Comparison of ENCODE assay signal across 9 cellular contexts in genomic region chr1:203127672-203128611, GRCh38. TPM values are rescaled to one million over a fixed set of nuclear protein-coding genes. Genes with fewer than 3 reads are reported as not detected.
DNase-seq lines count a peak whose midpoint lies in the region; ATAC-seq and TF ChIP-seq lines count a peak whose summit lies in the region.
"Had no signal": no experiment of that assay in that cellular context is flagged by ENCODE, and none has a peak within 500 bp of the region (broad histone marks: within the 10 kb centered on the region; RNA-seq: fewer than 3 reads in every experiment).

Gene ADORA1 (plus strand): TSS chr1:203127726. CDS start chr1:203128842, 1,116 bp downstream.

- no peak within 1 kb of the TSS; the same call in 1 of the 2 replicates for H4K91ac ChIP-seq in IMR-90 (ENCODE audit: insufficient read depth, low read depth, low read length)

- H3K4me1 Mint-ChIP-seq in CD4-positive, alpha-beta memory T cell = peaks cover 7 to 13% (median 9%) of the 10 kb centered on the region in 4 donors
- peaks cover 16% of the 10 kb centered on the region for H3K4me1 Mint-ChIP-seq in neural crest cell

- H2BK20ac ChIP-seq in IMR-90 (ENCODE audit: low read depth, low read length) = no peak within 1 kb of the TSS

- H2AFZ ChIP-seq in IMR-90 (replicated peaks; ENCODE audit: low read length, poor library complexity) = peak within 1 kb of the TSS; percentile 80

- in situ Hi-C loops in IMR-90 (cut with MboI; ENCODE audit: low sequenced_read_pairs) = no loop called here

- POLR2A ChIA-PET in CD4-positive, alpha-beta memory T cell (lab: Charles Lee; ENCODE audit: partially characterized antibody) = no interaction called here
- POLR2A ChIA-PET in IMR-90 (lab: Charles Lee; ENCODE audit: unreplicated experiment) = no interaction called here

- H2BK120ac ChIP-seq in IMR-90 (ENCODE audit: low read depth, low read length) = no peak within 1 kb of the TSS

- no peak within 1 kb of the TSS for H4K5ac ChIP-seq in IMR-90 (ENCODE audit: low read depth, low read length)

- intact Hi-C loops in CD4-positive, alpha-beta memory T cell (cut with micrococcal nuclease) = no loop called here
- intact Hi-C loops in IMR-90 (cut with micrococcal nuclease) = no loop called here

- H3K27me3 ChIP-seq in CD4-positive, alpha-beta memory T cell (ENCODE audit: insufficient read depth, low read length) = peaks cover 19% of the 10 kb centered on the region
- H3K27me3 ChIP-seq in IMR-90 (ENCODE audit: control insufficient read depth, insufficient read depth, low read length) = peaks cover 42% of the 10 kb centered on the region
- H3K27me3 ChIP-seq in WERI-Rb-1 (ENCODE audit: insufficient read depth, low read depth, severe bottlenecking) = no peaks in the 10 kb centered on the region
- peaks cover 47% of the 10 kb centered on the region for H3K27me3 ChIP-seq in gastroesophageal sphincter

- CTCF ChIA-PET in CD4-positive, alpha-beta memory T cell (lab: Charles Lee; ENCODE audit: partially characterized antibody) = no interaction called here
- CTCF ChIA-PET in IMR-90 (lab: Yijun Ruan, JAX) = interaction anchor here (0.6 to 3.0 kb wide), 5 partner anchors 10 to 89 kb away, joined by 3 to 8 read pairs (median 6); no protein-coding TSS in a partner anchor

- no peak within 1 kb of the TSS for H3K27ac ChIP-seq in CD4-positive, alpha-beta memory T cell (ENCODE audit: low read depth, low read length)
- H3K27ac ChIP-seq in IMR-90 (ENCODE audit: insufficient read depth, low read length) (no peak within 1 kb of the TSS), WERI-Rb-1 (peak within 1 kb of the TSS; percentile 7), gastroesophageal sphincter (peak within 1 kb of the TSS in 3 of 4 donors; percentile 53 to 64 (median 62))

- H4K8ac ChIP-seq in IMR-90 (ENCODE audit: low read depth in 2 of 2, low read length in 2 of 2) = no peak within 1 kb of the TSS; a peak in 2 of 4 replicates

- no peak within 1 kb of the TSS for H2BK5ac ChIP-seq in IMR-90 (ENCODE audit: low read depth, low read length, poor library complexity, severe bottlenecking)

- H3K23ac ChIP-seq in IMR-90 (ENCODE audit: low read depth, low read length) = no peak within 1 kb of the TSS

- no TSS peak for BruUV-seq in IMR-90 (replicated peaks; lab: Mats Ljungman, UMichigan)

- no peaks in the 10 kb centered on the region for H3K9me1 ChIP-seq in IMR-90 (ENCODE audit: insufficient read depth, low read length)

- peak within 1 kb of the TSS; percentile 86 for H3K4me2 ChIP-seq in IMR-90 (ENCODE audit: low read depth, low read length)

- H3K14ac ChIP-seq in IMR-90 (replicated peaks; ENCODE audit: low read depth, low read length) = no peak within 1 kb of the TSS

- ATAC-seq in IMR-90 (ENCODE audit: low read depth) (peak; percentile 94), gastroesophageal sphincter (peak; percentile 87), HG03196 (IDR thresholded peaks at IDR 0.05; ENCODE audit: unreplicated experiment) (no peak), GM21737 (IDR thresholded peaks at IDR 0.05; ENCODE audit: unreplicated experiment) (no peak)

- TF ChIP-seq CTCF in IMR-90 (conservative IDR thresholded peaks at IDR 0.05; ENCODE audit: low read depth, low read length) = no peak
- TF ChIP-seq CTCF in WERI-Rb-1 (IDR thresholded peaks at IDR 0.05; ENCODE audit: low read depth, low read length) = peak; percentile 51
- TF ChIP-seq CTCF in gastroesophageal sphincter (IDR thresholded peaks at IDR 0.05) = peak in 1 of 4 experiments; percentile 10
- peak; percentile 40 for TF ChIP-seq CTCF in neural crest cell (conservative IDR thresholded peaks at IDR 0.05)

- H2BK15ac ChIP-seq in IMR-90 (ENCODE audit: low read depth, low read length) = no peak within 1 kb of the TSS

- WGBS in IMR-90 (ENCODE audit: extremely low coverage in 2 of 2, insufficient read length in 1 of 2), 2 experiments = 0% methylated on average over 6 of the region's 57 CpGs; no CpG with 5 or more reads in 1 of the 2 experiments
- WGBS in gastroesophageal sphincter (ENCODE audit: low coverage in 1 of 2), 2 donors = no CpG with 5 or more reads among the region's 57 CpGs

- H3K4me3 ChIP-seq in CD4-positive, alpha-beta memory T cell (ENCODE audit: low read length in 2 of 2) = no peak within 1 kb of the TSS
- H3K4me3 ChIP-seq in IMR-90 (ENCODE audit: insufficient read depth, low read depth, low read length) = peak within 1 kb of the TSS; percentile 30
- peak within 1 kb of the TSS; percentile 73 for H3K4me3 ChIP-seq in WERI-Rb-1 (ENCODE audit: low read depth, low read length)
- H3K4me3 ChIP-seq in gastroesophageal sphincter = peak within 1 kb of the TSS; percentile 16 to 50

- H2AK9ac ChIP-seq in IMR-90 (replicated peaks; ENCODE audit: low read depth, low read length, poor library complexity) = no peak within 1 kb of the TSS

- H3K56ac ChIP-seq in IMR-90 (ENCODE audit: extremely low read depth, insufficient read depth, low read length) = no peak within 1 kb of the TSS

- no peak for TF ChIP-seq RAD21 in IMR-90 (IDR thresholded peaks at IDR 0.05; ENCODE audit: low read length)

- peaks cover 31 to 45% of the 10 kb centered on the region in 2 donors for H3K27me3 Mint-ChIP-seq in CD4-positive, alpha-beta memory T cell
- H3K27me3 Mint-ChIP-seq in neural crest cell (ENCODE audit: low read depth) = peaks cover 59% of the 10 kb centered on the region

- no peak within 1 kb of the TSS for H2AK5ac ChIP-seq in IMR-90 (ENCODE audit: low read depth, low read length)

- H3K9me3 ChIP-seq in CD4-positive, alpha-beta memory T cell (ENCODE audit: control insufficient read depth in 1 of 2, low read length in 2 of 2) = no peaks in the 10 kb centered on the region
- no peaks in the 10 kb centered on the region for H3K9me3 ChIP-seq in IMR-90 (ENCODE audit: control insufficient read depth, insufficient read depth, low read length)
- no peaks in the 10 kb centered on the region for H3K9me3 ChIP-seq in WERI-Rb-1 (ENCODE audit: severe bottlenecking)
- no peaks in the 10 kb centered on the region for H3K9me3 ChIP-seq in gastroesophageal sphincter

- H3K9ac ChIP-seq in IMR-90 (ENCODE audit: low read depth, low read length) = no peak within 1 kb of the TSS

- no peaks in the 10 kb centered on the region for H3K4me1 ChIP-seq in CD4-positive, alpha-beta memory T cell (ENCODE audit: insufficient read depth, low read length)
- H3K4me1 ChIP-seq in IMR-90 (ENCODE audit: control insufficient read depth, insufficient read depth, low read length) (peaks cover 3% of the 10 kb centered on the region; the same call in 1 of the 2 replicates), gastroesophageal sphincter (peaks cover 0 to 46% (median 30%) of the 10 kb centered on the region in 3 donors)

- no peaks in the 10 kb centered on the region for H3K36me3 ChIP-seq in CD4-positive, alpha-beta memory T cell (ENCODE audit: insufficient read depth, low read length)
- H3K36me3 ChIP-seq in IMR-90 (ENCODE audit: control insufficient read depth, insufficient read depth, low read length) = no peaks in the 10 kb centered on the region
- peaks cover 34% of the 10 kb centered on the region for H3K36me3 ChIP-seq in WERI-Rb-1
- no peaks in the 10 kb centered on the region for H3K36me3 ChIP-seq in gastroesophageal sphincter

- H3K4me3 Mint-ChIP-seq in CD4-positive, alpha-beta memory T cell = peak within 1 kb of the TSS; percentile 7 to 65 (median 52)
- H3K4me3 Mint-ChIP-seq in neural crest cell = peak within 1 kb of the TSS; percentile 78

- H3K18ac ChIP-seq in IMR-90 (ENCODE audit: low read depth, low read length) = no peak within 1 kb of the TSS; the same call in 1 of the 2 replicates

- H3K27ac Mint-ChIP-seq in CD4-positive, alpha-beta memory T cell = no peak within 1 kb of the TSS
- no peak within 1 kb of the TSS for H3K27ac Mint-ChIP-seq in neural crest cell (ENCODE audit: unreplicated experiment)
- H3K27ac Mint-ChIP-seq: IgD-negative memory B cell had no signal

- H3K9me3 Mint-ChIP-seq in CD4-positive, alpha-beta memory T cell = peaks cover 0 to 5% (median 0%) of the 10 kb centered on the region in 8 donors
- no peaks in the 10 kb centered on the region for H3K9me3 Mint-ChIP-seq in neural crest cell
- H3K9me3 Mint-ChIP-seq: IgD-negative memory B cell had no signal

- no peak for DNase-seq in CD4-positive, alpha-beta memory T cell
- DNase-seq in IMR-90 (peak; percentile 41), WERI-Rb-1 (peak; percentile 90), neural crest cell (ENCODE audit: low read depth, low spot score) (peak; percentile 48), SIG-M5 (lab: John Stamatoyannopoulos, UW) (no peak)

- TF ChIP-seq POLR2A in IMR-90 (IDR thresholded peaks at IDR 0.05; ENCODE audit: low read depth, low read length) = no peak
- TF ChIP-seq POLR2A in gastroesophageal sphincter (IDR thresholded peaks at IDR 0.05) = no peak

- TF ChIP-seq EP300 in gastroesophageal sphincter (IDR thresholded peaks at IDR 0.05) = no peak

- H4K20me1 ChIP-seq in IMR-90 (ENCODE audit: insufficient read depth, low read length) = no peaks in the 10 kb centered on the region

- H3K79me1 ChIP-seq in IMR-90 (ENCODE audit: low read depth in 1 of 2, low read length in 2 of 2) = no peaks in the 10 kb centered on the region

- H3K4ac ChIP-seq in IMR-90 (ENCODE audit: low read depth, low read length) = no peak within 1 kb of the TSS; the same call in 1 of the 2 replicates

- no peaks in the 10 kb centered on the region for H3K36me3 Mint-ChIP-seq in CD4-positive, alpha-beta memory T cell
- no peaks in the 10 kb centered on the region for H3K36me3 Mint-ChIP-seq in neural crest cell (ENCODE audit: low read depth)

- dilution Hi-C loops in IMR-90 (cut with HindIII; ENCODE audit: low sequenced_read_pairs, unreplicated experiment) = no loop called here

TF ChIP-seq in IMR-90, 13 proteins besides CTCF, POLR2A, EP300 and RAD21:
- TF ChIP-seq USF2 (IDR thresholded peaks at IDR 0.05; ENCODE audit: low read depth, low read length) = peak; percentile 37; the same call in 1 of the 2 replicates
- TF ChIP-seq BHLHE40 (IDR thresholded peaks at IDR 0.05; ENCODE audit: low read depth, low read length) = no peak
TF ChIP-seq in IMR-90: peak in this region for 1.

RNA-seq across cellular contexts. Expression of gene ADORA1, which starts in this region (rescaled TPM):
- total RNA-seq in CD4-positive, alpha-beta memory T cell = not detected
- under 1 TPM in 1 of 2 donors, not detected in 1; 0.10 TPM for polyA plus RNA-seq in CD4-positive, alpha-beta memory T cell
- total RNA-seq in IMR-90 (2012; rRNA removed) (under 0.01 and 0.36 TPM in 2 replicates), gastroesophageal sphincter (1 to 10 TPM in 1 of 4 donors, under 1 TPM in 3; 0.16 to 2.7 (median 0.33) TPM), neural crest cell (1.9 and 2.0 TPM in 2 replicates)
- polyA plus RNA-seq in IMR-90 (2012; rRNA removed) = 0.56 and 0.66 TPM in 2 replicates
- polyA plus RNA-seq in IMR-90 (2012; cell fraction: cytosol; rRNA removed) = 0.38 and 1.4 TPM in 2 replicates
- 0.35 and 0.48 TPM in 2 replicates for polyA plus RNA-seq in IMR-90 (2012; cell fraction: nucleus; rRNA removed; ENCODE audit: low replicate concordance)
- polyA plus RNA-seq: IgD-negative memory B cell had no signal

Comparison
In these comparisons a context has a peak if more than half of its experiments do, and no peak if none do; other contexts are left out.
1. DNase-seq: peak in IMR-90 (single experiment), WERI-Rb-1 (single experiment) and neural crest cell (single experiment); none in CD4-positive, alpha-beta memory T cell (0 of 5) and SIG-M5 (single experiment).
2. H3K27ac ChIP-seq: peak in WERI-Rb-1 (single experiment) and gastroesophageal sphincter (3 of 4); none in CD4-positive, alpha-beta memory T cell (single experiment) and IMR-90 (single experiment).
3. H3K4me3 ChIP-seq: peak in IMR-90 (single experiment), WERI-Rb-1 (single experiment) and gastroesophageal sphincter (2 of 2); none in CD4-positive, alpha-beta memory T cell (0 of 2).
4. ATAC-seq: peak in IMR-90 (single experiment) and gastroesophageal sphincter (single experiment); none in HG03196 (single experiment) and GM21737 (single experiment).